ENCODE assay signal across 1 cellular context in the genomic region with DNA sequence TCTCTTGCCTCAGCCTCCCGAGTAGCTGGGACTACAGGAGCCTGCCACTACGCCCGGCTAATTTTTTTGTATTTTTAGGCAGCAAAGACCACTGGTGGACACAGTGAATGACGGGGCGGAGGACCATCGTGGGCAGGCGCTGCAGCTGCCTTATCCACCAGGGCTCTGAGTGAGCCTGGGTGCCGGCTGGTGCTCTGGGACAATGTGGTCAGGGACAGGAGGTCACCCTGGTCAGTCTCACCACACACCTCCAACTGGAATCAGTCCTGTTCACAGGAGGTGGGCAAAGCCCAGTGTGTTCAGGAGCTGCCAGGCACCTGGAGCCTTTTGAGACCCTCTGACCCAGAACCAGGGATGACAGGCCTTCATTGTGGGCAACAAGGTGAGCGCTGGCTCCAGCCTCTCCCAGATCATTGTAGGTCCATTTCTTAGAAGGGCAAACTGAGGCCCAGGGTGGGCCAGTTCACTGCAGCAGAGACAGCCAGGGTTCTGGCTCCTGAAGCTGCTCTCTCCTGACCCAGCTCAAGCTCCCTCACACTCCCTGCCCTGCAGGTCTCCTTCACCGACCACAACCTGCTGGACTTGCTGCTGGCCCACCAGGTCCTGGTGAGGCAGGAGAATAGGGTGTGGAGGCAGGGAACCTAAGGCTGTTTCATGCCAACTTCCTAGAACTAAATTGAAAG.
TF ChIP-seq lines count a peak whose summit lies in the region.

No MANE protein-coding gene starts in this region.

TF ChIP-seq in HepG2, 621 proteins besides CTCF, POLR2A, EP300 and RAD21:
- TF ChIP-seq ZNF180 (CRISPR knock-in tag; IDR thresholded peaks at IDR 0.05; ENCODE audit: borderline replicate concordance, low read depth) (no peak), ZNF768 (CRISPR knock-in tag; IDR thresholded peaks at IDR 0.05) (peak; percentile 59; the same call in 1 of the 2 replicates), MYC (CRISPR knock-in tag; IDR thresholded peaks at IDR 0.05; ENCODE audit: borderline replicate concordance) (0 out of 2 replicates have a peak, but pooled peaks have one; percentile 14), MTF2 (CRISPR knock-in tag; IDR thresholded peaks at IDR 0.05; ENCODE audit: borderline replicate concordance) (no peak), ZMYM3 (CRISPR knock-in tag; IDR thresholded peaks at IDR 0.05) (peak; percentile 23; the same call in 1 of the 2 replicates), ZNF629 (CRISPR knock-in tag; conservative IDR thresholded peaks at IDR 0.05) (peak; percentile 88)
- TF ChIP-seq, protein P1, sequence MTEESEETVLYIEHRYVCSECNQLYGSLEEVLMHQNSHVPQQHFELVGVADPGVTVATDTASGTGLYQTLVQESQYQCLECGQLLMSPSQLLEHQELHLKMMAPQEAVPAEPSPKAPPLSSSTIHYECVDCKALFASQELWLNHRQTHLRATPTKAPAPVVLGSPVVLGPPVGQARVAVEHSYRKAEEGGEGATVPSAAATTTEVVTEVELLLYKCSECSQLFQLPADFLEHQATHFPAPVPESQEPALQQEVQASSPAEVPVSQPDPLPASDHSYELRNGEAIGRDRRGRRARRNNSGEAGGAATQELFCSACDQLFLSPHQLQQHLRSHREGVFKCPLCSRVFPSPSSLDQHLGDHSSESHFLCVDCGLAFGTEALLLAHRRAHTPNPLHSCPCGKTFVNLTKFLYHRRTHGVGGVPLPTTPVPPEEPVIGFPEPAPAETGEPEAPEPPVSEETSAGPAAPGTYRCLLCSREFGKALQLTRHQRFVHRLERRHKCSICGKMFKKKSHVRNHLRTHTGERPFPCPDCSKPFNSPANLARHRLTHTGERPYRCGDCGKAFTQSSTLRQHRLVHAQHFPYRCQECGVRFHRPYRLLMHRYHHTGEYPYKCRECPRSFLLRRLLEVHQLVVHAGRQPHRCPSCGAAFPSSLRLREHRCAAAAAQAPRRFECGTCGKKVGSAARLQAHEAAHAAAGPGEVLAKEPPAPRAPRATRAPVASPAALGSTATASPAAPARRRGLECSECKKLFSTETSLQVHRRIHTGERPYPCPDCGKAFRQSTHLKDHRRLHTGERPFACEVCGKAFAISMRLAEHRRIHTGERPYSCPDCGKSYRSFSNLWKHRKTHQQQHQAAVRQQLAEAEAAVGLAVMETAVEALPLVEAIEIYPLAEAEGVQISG (CRISPR knock-in tag; IDR thresholded peaks at IDR 0.05), result 0 out of 2 replicates have a peak, but pooled peaks have one; percentile 13
TF ChIP-seq in HepG2: peak in this region for 5.
